ENCODE assay signal across 20 cellular contexts in genomic region chr13:50171585-50172282, GRCh38.
"Had no signal": no experiment of that assay in that cellular context is flagged by ENCODE, and none has a peak within 500 bp of the region (broad histone marks: within the 10 kb centered on the region; RNA-seq: fewer than 3 reads in every experiment).

No MANE protein-coding gene starts in this region.

- H3K36me3 ChIP-seq: ascending aorta, esophagus squamous epithelium, neutrophil, suprapubic skin, transverse colon had no signal

- H3K4me1 ChIP-seq: ascending aorta, esophagus squamous epithelium, suprapubic skin, transverse colon had no signal

- H3K27ac ChIP-seq: ascending aorta, esophagus squamous epithelium, neutrophil, suprapubic skin, transverse colon had no signal

- H3K9me3 Mint-ChIP-seq: dendritic cell treated with granulocyte-macrophage colony-stimulating factor and Interleukin-4, amounts not matched to agents 40 ng/mL and 50 ng/mL, for 4 days; immature natural killer cell; natural killer cell; stimulated activated naive CD8-positive, alpha-beta T cell treated with anti-CD3 and anti-CD28 coated beads, Interleukin-15, Interleukin-2, amounts not matched to agents 100 ng/mL and 50 ng/mL, for 24 hours had no signal

- H3K36me3 Mint-ChIP-seq: immature natural killer cell, natural killer cell had no signal

- H3K9me3 ChIP-seq: ascending aorta, esophagus squamous epithelium, neutrophil, suprapubic skin, transverse colon had no signal

- H3K4me1 Mint-ChIP-seq: activated CD4-positive, alpha-beta T cell treated with anti-CD3 and anti-CD28 coated beads, Interleukin-2, amount 10 ng/mL, durations not matched to agents 7 days and 5 days; immature natural killer cell; natural killer cell had no signal

- H3K4me3 ChIP-seq: ascending aorta, esophagus squamous epithelium, suprapubic skin, transverse colon had no signal

- DNase-seq: activated CD4-positive, alpha-beta T cell treated with anti-CD3 and anti-CD28 coated beads, Interleukin-2, amount 10 ng/mL, durations not matched to agents 7 days and 5 days; activated CD8-positive, alpha-beta memory T cell treated with anti-CD3 and anti-CD28 coated beads, Interleukin-2, amount 50 U/mL, for 4 hours; activated effector memory CD4-positive, alpha-beta T cell treated with anti-CD3 and anti-CD28 coated beads, Interleukin-2, amount 50 U/mL, for 16 hours; activated naive CD4-positive, alpha-beta T cell treated with anti-CD3 and anti-CD28 coated beads, Interleukin-2, amount 50 U/mL, for 16 hours; activated T-cell treated with anti-CD3 and anti-CD28 coated beads, Interleukin-2, amount 50 U/mL, for 48 hours; cerebellar nuclear complex; effector CD8-positive, alpha-beta T cell; esophagus squamous epithelium; immature natural killer cell; natural killer cell; retina; stimulated activated CD4-positive, alpha-beta T cell treated with anti-CD3 and anti-CD28 coated beads, Interleukin-2, amount 100 ng/mL, for 24 hours; T1000; transverse colon had no signal

- H3K27me3 Mint-ChIP-seq: dendritic cell treated with granulocyte-macrophage colony-stimulating factor and Interleukin-4, amounts not matched to agents 40 ng/mL and 50 ng/mL, for 4 days; stimulated activated naive CD8-positive, alpha-beta T cell treated with anti-CD3 and anti-CD28 coated beads, Interleukin-15, Interleukin-2, amounts not matched to agents 100 ng/mL and 50 ng/mL, for 24 hours had no signal

- H3K27me3 ChIP-seq: ascending aorta, esophagus squamous epithelium, neutrophil, suprapubic skin, transverse colon had no signal

- H3K4me3 Mint-ChIP-seq: activated CD4-positive, alpha-beta T cell treated with anti-CD3 and anti-CD28 coated beads, Interleukin-2, amount 10 ng/mL, durations not matched to agents 7 days and 5 days; dendritic cell treated with granulocyte-macrophage colony-stimulating factor and Interleukin-4, amounts not matched to agents 40 ng/mL and 50 ng/mL, for 4 days; natural killer cell; stimulated activated naive CD8-positive, alpha-beta T cell treated with anti-CD3 and anti-CD28 coated beads, Interleukin-15, Interleukin-2, amounts not matched to agents 100 ng/mL and 50 ng/mL, for 24 hours had no signal

- ATAC-seq: activated CD4-positive, CD25-positive, alpha-beta regulatory T cell treated with anti-CD3 and anti-CD28 coated beads, Interleukin-2, amount 50 U/mL, for 24 hours; natural killer cell had no signal

- H3K27ac Mint-ChIP-seq: activated CD4-positive, alpha-beta T cell treated with anti-CD3 and anti-CD28 coated beads, Interleukin-2, amount 10 ng/mL, durations not matched to agents 7 days and 5 days; dendritic cell treated with granulocyte-macrophage colony-stimulating factor and Interleukin-4, amounts not matched to agents 40 ng/mL and 50 ng/mL, for 4 days; immature natural killer cell; natural killer cell; stimulated activated naive CD8-positive, alpha-beta T cell treated with anti-CD3 and anti-CD28 coated beads, Interleukin-15, Interleukin-2, amounts not matched to agents 100 ng/mL and 50 ng/mL, for 24 hours had no signal
